Comparison of ENCODE assay signal across 26 cellular contexts in the genomic region with DNA sequence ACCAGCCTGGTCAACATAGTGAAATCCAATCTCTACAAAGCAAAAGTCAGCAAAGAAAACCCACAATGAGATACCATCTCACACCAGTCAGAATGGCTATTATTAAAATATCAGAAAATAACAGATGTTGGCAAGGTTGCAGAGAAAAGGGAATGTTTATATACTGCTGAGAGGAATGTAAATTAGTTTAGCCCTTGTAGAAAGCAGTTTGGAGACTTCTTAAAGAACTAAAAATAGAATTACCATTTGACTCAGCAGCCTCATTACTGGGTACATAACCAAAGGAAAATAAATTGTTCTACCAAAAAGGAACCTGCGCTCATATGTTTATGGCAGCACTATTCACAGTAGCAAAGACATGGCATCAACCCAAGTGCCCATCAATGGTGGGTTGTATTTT. TPM values are rescaled to one million over a fixed set of nuclear protein-coding genes. Genes with fewer than 3 reads are reported as not detected.
DNase-seq lines count a peak whose midpoint lies in the region; ATAC-seq and TF ChIP-seq lines count a peak whose summit lies in the region.
"Had no signal": no experiment of that assay in that cellular context is flagged by ENCODE, and none has a peak within 500 bp of the region (broad histone marks: within the 10 kb centered on the region; RNA-seq: fewer than 3 reads in every experiment).

No MANE protein-coding gene starts in this region.

- H3F3A ChIP-seq in GM23248 (ENCODE audit: insufficient read depth): peaks cover 21% of the 10 kb centered on the region; the same call in 1 of the 2 replicates

- ATAC-seq in gastroesophageal sphincter: peak; percentile 33
- ATAC-seq in GM19035 (IDR thresholded peaks at IDR 0.05; ENCODE audit: unreplicated experiment): no peak
- ATAC-seq: GM12878 had no signal

- in situ Hi-C loops in GM23248 (cut with MboI): no loop called here

- H3K27me3 ChIP-seq in GM23248 (replicated peaks; ENCODE audit: insufficient read depth): no peaks in the 10 kb centered on the region
- no peaks in the 10 kb centered on the region for H3K27me3 ChIP-seq in adipocyte (replicated peaks; ENCODE audit: control insufficient read depth, insufficient read depth, low read length)
- no peaks in the 10 kb centered on the region for H3K27me3 ChIP-seq in gastroesophageal sphincter
- no peaks in the 10 kb centered on the region for H3K27me3 ChIP-seq in tibial nerve
- H3K27me3 ChIP-seq: BLaER1 treated with 17β-estradiol and CSF1 and Interleukin-3, amounts not matched to agents 10 nM and 100 nM; MG63 had no signal

- H3K4me1 ChIP-seq in GM23248 (ENCODE audit: insufficient read depth) (peaks cover 22% of the 10 kb centered on the region), adipocyte (ENCODE audit: control insufficient read depth, insufficient read depth, low read length) (peaks cover 37% of the 10 kb centered on the region), gastroesophageal sphincter (peaks cover 0 to 33% (median 4%) of the 10 kb centered on the region in 3 donors), tibial nerve (no peaks in the 10 kb centered on the region)

- no peak overlapping the region for H3K9ac ChIP-seq in GM23248
- H3K9ac ChIP-seq in adipocyte (ENCODE audit: low read length): no peak overlapping the region
- H3K9ac ChIP-seq: BLaER1 treated with 17β-estradiol and CSF1 and Interleukin-3, amounts not matched to agents 10 nM and 100 nM had no signal

- peak; percentile 46 for DNase-seq in AG04449 (ENCODE audit: low read depth, low spot score)
- DNase-seq in GM23248: peak; percentile 18
- DNase-seq in adipocyte (ENCODE audit: low read depth): peak; percentile 34
- DNase-seq in cerebellum (ENCODE audit: low spot score): no peak
- no peak for DNase-seq in NCI-H187 treated with DMSO at 0.1 percent for 48 hours (lab: John Stamatoyannopoulos, UW)
- DNase-seq in tibial nerve (ENCODE audit: low spot score in 2 of 2): no peak
- DNase-seq: ACHN; AML-193; CD4-positive, alpha-beta T cell; KBM-7; MG63; NCI-H1105 treated with DMSO at 0.1 percent for 48 hours; NCI-H146; NCI-H2029; NCI-H526 treated with DMSO at 0.1 percent for 48 hours; PC-9; Right ventricle myocardium superior; RPMI8226 had no signal

- H3K27ac ChIP-seq in GM23248: no peak overlapping the region
- peak overlapping the region in 3 of 4 donors; percentile 45 to 56 (median 52) for H3K27ac ChIP-seq in gastroesophageal sphincter
- H3K27ac ChIP-seq in tibial nerve: no peak overlapping the region
- H3K27ac ChIP-seq: 22Rv1; BLaER1 treated with 17β-estradiol and CSF1 and Interleukin-3, amounts not matched to agents 10 nM and 100 nM; PC-9 had no signal

- POLR2A ChIA-PET in AG04449 (lab: Yijun Ruan, JAX): interaction anchor here (0.6 kb wide), 1 partner anchor 57 kb away, joined by 3 read pairs; no protein-coding TSS in a partner anchor

- no peak overlapping the region for H3K4me2 ChIP-seq in GM23248 (ENCODE audit: unreplicated experiment)
- H3K4me2 ChIP-seq: BLaER1 treated with 17β-estradiol and CSF1 and Interleukin-3, amounts not matched to agents 10 nM and 100 nM; PC-9 had no signal

- H3K9me3 ChIP-seq in GM23248 (ENCODE audit: low read depth): no peaks in the 10 kb centered on the region
- H3K9me3 ChIP-seq in adipocyte (ENCODE audit: control insufficient read depth, low read length): no peaks in the 10 kb centered on the region
- H3K9me3 ChIP-seq in gastroesophageal sphincter: no peaks in the 10 kb centered on the region
- peaks cover 0 to 4% (median 0%) of the 10 kb centered on the region in 4 donors for H3K9me3 ChIP-seq in tibial nerve
- H3K9me3 ChIP-seq: MG63 had no signal

- WGBS in GM23248 (ENCODE audit: low coverage in 1 of 2, low lambda C conversion rate in 2 of 2, missing lambda C conversion rate in 2 of 2), 2 experiments: 93 to 100% methylated on average over 1 of the region's 1 CpG
- WGBS in gastroesophageal sphincter (ENCODE audit: low coverage in 1 of 2), 2 donors: 33% methylated on average over 1 of the region's 1 CpG
- WGBS in tibial nerve, 2 donors: 81 to 87% methylated on average over 1 of the region's 1 CpG

- H3K4me3 ChIP-seq in AG04449 (ENCODE audit: low read depth, low read length): no peak overlapping the region
- no peak overlapping the region for H3K4me3 ChIP-seq in GM23248
- H3K4me3 ChIP-seq in adipocyte (ENCODE audit: low read length): no peak overlapping the region
- no peak overlapping the region for H3K4me3 ChIP-seq in gastroesophageal sphincter
- H3K4me3 ChIP-seq in tibial nerve: no peak overlapping the region
- H3K4me3 ChIP-seq: BLaER1 treated with 17β-estradiol and CSF1 and Interleukin-3, amounts not matched to agents 10 nM and 100 nM; GM12878; MG63; PC-9 had no signal

- H3K36me3 ChIP-seq in GM23248 (ENCODE audit: low read depth) (no peaks in the 10 kb centered on the region), adipocyte (ENCODE audit: control insufficient read depth, insufficient read depth, low read length, severe bottlenecking) (no peaks in the 10 kb centered on the region), gastroesophageal sphincter (no peaks in the 10 kb centered on the region), tibial nerve (no peaks in the 10 kb centered on the region)
- H3K36me3 ChIP-seq: BLaER1 treated with 17β-estradiol and CSF1 and Interleukin-3, amounts not matched to agents 10 nM and 100 nM; MG63 had no signal

- TF ChIP-seq EP300 in gastroesophageal sphincter (IDR thresholded peaks at IDR 0.05) (no peak), tibial nerve (IDR thresholded peaks at IDR 0.05) (no peak)

- H4K20me1 ChIP-seq in GM23248 (ENCODE audit: insufficient read depth): no peaks in the 10 kb centered on the region
- H4K20me1 ChIP-seq: BLaER1 treated with 17β-estradiol and CSF1 and Interleukin-3, amounts not matched to agents 10 nM and 100 nM had no signal

- CTCF ChIA-PET in AG04449 (lab: Yijun Ruan, JAX): interaction anchor here (1.2 kb wide), 2 partner anchors 10 to 328 kb away, joined by 4 read pairs; no protein-coding TSS in a partner anchor

- no peaks in the 10 kb centered on the region for H3K9me2 ChIP-seq in GM23248 (ENCODE audit: insufficient read depth)

- TF ChIP-seq CTCF in AG04449 (IDR thresholded peaks at IDR 0.05; ENCODE audit: insufficient read depth, low read length, missing control alignments): no peak
- no peak for TF ChIP-seq CTCF in gastroesophageal sphincter (IDR thresholded peaks at IDR 0.05)
- no peak for TF ChIP-seq CTCF in tibial nerve (IDR thresholded peaks at IDR 0.05)

- TF ChIP-seq POLR2A in gastroesophageal sphincter (IDR thresholded peaks at IDR 0.05) (no peak), tibial nerve (IDR thresholded peaks at IDR 0.05) (no peak)

- no peak overlapping the region for H2AFZ ChIP-seq in GM23248
- H2AFZ ChIP-seq: PC-9 had no signal

- H3K79me2 ChIP-seq in GM23248 (ENCODE audit: insufficient read depth): no peaks in the 10 kb centered on the region

RNA-seq across cellular contexts. Expression of gene GCM1, which starts 16.7 kb away (rescaled TPM):
- not detected in 2 replicates for total RNA-seq in GM23248 (2014; rRNA removed; shearing (Covaris generic))
- polyA plus RNA-seq in GM23248 (2016; fragmentation: Nextera tagmentation; extraction: Ambion mirVana): not detected in 2 replicates
- total RNA-seq in gastroesophageal sphincter: not detected
- not detected for total RNA-seq in cerebellum
- under 1 TPM in 1 of 4 donors, not detected in 3; 0.30 TPM for total RNA-seq in tibial nerve
- total RNA-seq: H1, LHCN-M2, Right ventricle myocardium superior, SK-MEL-5 had no signal
- polyA plus RNA-seq: H1 had no signal

Comparison
In these comparisons a context has a peak if more than half of its experiments do, and no peak if none do; other contexts are left out.
1. DNase-seq: peak in AG04449 (single experiment), GM23248 (single experiment) and adipocyte (single experiment); none in cerebellum (single experiment), NCI-H187 treated with DMSO at 0.1 percent for 48 hours (single experiment) and tibial nerve (0 of 2).
2. H3K27ac ChIP-seq: peak in gastroesophageal sphincter (3 of 4); none in GM23248 (single experiment) and tibial nerve (0 of 4).